Comparison of ENCODE assay signal across 15 cellular contexts in the genomic region with DNA sequence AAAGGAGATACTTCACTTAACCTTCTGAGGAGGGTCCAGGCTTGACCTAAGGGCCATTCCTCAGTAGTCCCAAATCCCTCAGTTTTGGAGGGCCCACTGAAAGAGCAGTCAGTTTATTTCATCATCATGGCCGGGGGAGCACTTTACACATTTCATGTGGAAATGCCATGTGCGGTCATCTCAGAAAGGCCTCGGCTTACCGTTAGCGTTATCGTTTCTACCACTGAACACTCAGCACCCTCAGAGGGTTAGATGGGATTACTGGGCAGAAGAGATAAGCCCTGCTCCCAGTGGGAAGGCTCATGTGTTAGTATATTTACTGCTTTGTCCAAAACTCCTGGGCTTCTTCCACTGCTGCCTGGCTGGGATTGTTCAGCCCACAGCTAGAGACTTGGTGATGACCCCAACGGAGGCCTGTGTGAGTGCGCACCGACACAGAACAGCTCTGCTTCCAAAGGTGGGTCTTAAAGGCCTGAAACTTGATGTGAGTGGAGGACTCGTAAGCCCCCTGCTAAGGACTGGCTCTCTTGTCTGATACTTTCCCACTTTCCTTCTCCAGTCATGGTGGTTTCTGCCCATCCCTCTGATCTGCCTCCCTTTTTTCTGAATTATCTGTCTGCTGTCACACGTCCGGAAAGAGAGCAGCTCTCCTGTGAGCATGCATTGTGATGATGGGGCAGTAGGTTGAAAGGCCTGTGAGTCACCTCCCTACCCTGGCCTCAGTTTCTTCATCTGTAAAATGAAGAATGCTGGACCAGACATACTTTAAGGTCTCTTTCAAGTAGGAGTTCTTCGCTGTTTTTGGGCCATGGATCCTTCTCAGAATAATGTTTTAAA.
"Had no signal": no experiment of that assay in that cellular context is flagged by ENCODE, and none has a peak within 500 bp of the region (broad histone marks: within the 10 kb centered on the region; RNA-seq: fewer than 3 reads in every experiment).

No MANE protein-coding gene starts in this region.

- ATAC-seq: naive thymus-derived CD8-positive, alpha-beta T cell had no signal

- H3K27me3 ChIP-seq: esophagus squamous epithelium, sigmoid colon, stomach, testis, tibial artery, upper lobe of left lung had no signal

- H3K36me3 ChIP-seq: esophagus squamous epithelium, left ventricle myocardium inferior, lower lobe of right lung, prostate gland, sigmoid colon, stomach, tibial artery, upper lobe of left lung had no signal

- H3K27ac ChIP-seq: coronary artery, esophagus squamous epithelium, left ventricle myocardium inferior, lower lobe of right lung, prostate gland, sigmoid colon, stomach, testis, tibial artery, upper lobe of left lung had no signal

- H3K4me1 ChIP-seq: esophagus squamous epithelium, left ventricle myocardium inferior, lower lobe of right lung, prostate gland, stomach, testis, upper lobe of left lung had no signal

- H3K4me3 ChIP-seq: coronary artery, esophagus squamous epithelium, left ventricle myocardium inferior, lower lobe of right lung, prostate gland, sigmoid colon, stomach, testis, tibial artery, upper lobe of left lung had no signal

- DNase-seq: effector memory CD4-positive, alpha-beta T cell; esophagus squamous epithelium; stimulated activated naive CD4-positive, alpha-beta T cell treated with Interleukin-2 at 50 U/mL for 16 hours had no signal

- FAIRE-seq: kidney, urothelium cell line had no signal

- H3K9me3 ChIP-seq: esophagus squamous epithelium, left ventricle myocardium inferior, lower lobe of right lung, prostate gland, sigmoid colon, stomach, testis, tibial artery, upper lobe of left lung had no signal
